7 cellular contexts compared by ENCODE assay signal in genomic region chr2:111534816-111535803, GRCh38.
DNase-seq lines count a peak whose midpoint lies in the region; ATAC-seq and TF ChIP-seq lines count a peak whose summit lies in the region.

No MANE protein-coding gene starts in this region.

- no peak for TF ChIP-seq CTCF in HEK293 (tag by site-specific recombination; IDR thresholded peaks at IDR 0.05)
- TF ChIP-seq CTCF in foreskin keratinocyte (conservative IDR thresholded peaks at IDR 0.05) = no peak
- no peak for TF ChIP-seq CTCF in prostate gland (IDR thresholded peaks at IDR 0.05)

- TF ChIP-seq POLR2A in prostate gland (IDR thresholded peaks at IDR 0.05) = no peak

- CTCF ChIA-PET in HEK293 (lab: Yijun Ruan, JAX) = interaction anchor here (0.6 kb wide), 1 partner anchor 397 kb away, joined by 3 read pairs; no protein-coding TSS in a partner anchor

- 40% methylated on average over 8 of the region's 8 CpGs for WGBS in prostate gland

- H3K4me3 ChIP-seq in HEK293 (ENCODE audit: low read depth, low read length) = no peak overlapping the region
- peak overlapping the region; percentile 47; the same call in 1 of the 2 replicates for H3K4me3 ChIP-seq in SK-N-MC
- H3K4me3 ChIP-seq in skin epidermis = no peak overlapping the region
- no peak overlapping the region for H3K4me3 ChIP-seq in prostate gland

- intact Hi-C loops in left cardiac atrium (cut with DNase I) = no loop called here
- intact Hi-C loops in prostate gland (cut with DNase I) = no loop called here

- H3K4me1 ChIP-seq in HEK293 (ENCODE audit: control insufficient read depth, insufficient read depth, low read length) (no peaks in the 10 kb centered on the region), foreskin keratinocyte (peaks cover 13% of the 10 kb centered on the region), prostate gland (replicated peaks) (no peaks in the 10 kb centered on the region)

- ATAC-seq in foreskin keratinocyte = no peak
- no peak for ATAC-seq in HG03354 (IDR thresholded peaks at IDR 0.05; ENCODE audit: poor library complexity, severe bottlenecking, unreplicated experiment)
- no peak for ATAC-seq in left cardiac atrium

- H3K9me3 ChIP-seq in HEK293 (ENCODE audit: control insufficient read depth, insufficient read depth, low read depth, low read length) = no peaks in the 10 kb centered on the region
- H3K9me3 ChIP-seq in SK-N-MC (ENCODE audit: low read depth, low read length) = no peaks in the 10 kb centered on the region
- H3K9me3 ChIP-seq in prostate gland = no peaks in the 10 kb centered on the region

- no peaks in the 10 kb centered on the region for H3K36me3 ChIP-seq in HEK293 (ENCODE audit: control insufficient read depth in 2 of 2, insufficient read depth in 1 of 2, low read length in 2 of 2)
- no peaks in the 10 kb centered on the region for H3K36me3 ChIP-seq in SK-N-MC (ENCODE audit: insufficient read depth, low read length)
- no peaks in the 10 kb centered on the region for H3K36me3 ChIP-seq in prostate gland

- DNase-seq in SK-N-MC (ENCODE audit: low read depth, low spot score) = no peak
- peak in 1 of 2 donors; percentile 23 for DNase-seq in foreskin keratinocyte
- no peak for DNase-seq in left cardiac atrium
- DNase-seq in prostate gland (ENCODE audit: low spot score) = no peak

- peak overlapping the region; percentile 26 for H3K9ac ChIP-seq in SK-N-MC (ENCODE audit: insufficient read length)

- POLR2A ChIA-PET in HEK293 (lab: Yijun Ruan, JAX) = no interaction called here

- H3K27me3 ChIP-seq in foreskin keratinocyte (no peaks in the 10 kb centered on the region), prostate gland (replicated peaks; ENCODE audit: insufficient read depth) (no peaks in the 10 kb centered on the region)

- H3K27ac ChIP-seq in HEK293 (ENCODE audit: extremely low read depth, low read depth, low read length) = no peak overlapping the region
- peak overlapping the region; percentile 9; the same call in 1 of the 2 replicates for H3K27ac ChIP-seq in SK-N-MC
- H3K27ac ChIP-seq in foreskin keratinocyte = peak overlapping the region; percentile 50
- peak overlapping the region in 12 of 21 experiments; percentile 7 to 70 (median 56) for H3K27ac ChIP-seq in skin epidermis
- no peak overlapping the region for H3K27ac ChIP-seq in prostate gland

TF ChIP-seq in HEK293, 187 proteins besides CTCF, POLR2A, EP300 and RAD21:
- TF ChIP-seq RBAK (tag by site-specific recombination; IDR thresholded peaks at IDR 0.05) (no peak), ZNF629 (tag by site-specific recombination; IDR thresholded peaks at IDR 0.05) (peak; percentile 74), ZNF211 (tag by site-specific recombination; IDR thresholded peaks at IDR 0.05; ENCODE audit: low read depth) (no peak), PRDM1 (tag by site-specific recombination; IDR thresholded peaks at IDR 0.05) (no peak), ZNF335 (tag by site-specific recombination; conservative IDR thresholded peaks at IDR 0.05) (peak; percentile 43), ZNF169 (tag by site-specific recombination; IDR thresholded peaks at IDR 0.05) (no peak), ZBTB21 (tag by site-specific recombination; IDR thresholded peaks at IDR 0.05) (peak; percentile 66; the same call in 1 of the 2 replicates), ZNF433 (tag by site-specific recombination; IDR thresholded peaks at IDR 0.05; ENCODE audit: low read depth) (no peak), ZNF416 (tag by site-specific recombination; IDR thresholded peaks at IDR 0.05) (no peak), ZFP3 (tag by site-specific recombination; IDR thresholded peaks at IDR 0.05; ENCODE audit: low read depth) (0 out of 2 replicates have a peak, but pooled peaks have one; percentile 21), ZIC2 (tag by site-specific recombination; IDR thresholded peaks at IDR 0.05) (peak; percentile 51; the same call in 1 of the 2 replicates), MYNN (tag by site-specific recombination; IDR thresholded peaks at IDR 0.05; ENCODE audit: borderline replicate concordance) (no peak), ZNF175 (tag by site-specific recombination; IDR thresholded peaks at IDR 0.05) (no peak), ZEB2 (tag by site-specific recombination; IDR thresholded peaks at IDR 0.05) (no peak), REPIN1 (tag by site-specific recombination; IDR thresholded peaks at IDR 0.05; ENCODE audit: low read depth) (no peak), ZNF596 (tag by site-specific recombination; IDR thresholded peaks at IDR 0.05) (no peak)
- TF ChIP-seq, protein P1, sequence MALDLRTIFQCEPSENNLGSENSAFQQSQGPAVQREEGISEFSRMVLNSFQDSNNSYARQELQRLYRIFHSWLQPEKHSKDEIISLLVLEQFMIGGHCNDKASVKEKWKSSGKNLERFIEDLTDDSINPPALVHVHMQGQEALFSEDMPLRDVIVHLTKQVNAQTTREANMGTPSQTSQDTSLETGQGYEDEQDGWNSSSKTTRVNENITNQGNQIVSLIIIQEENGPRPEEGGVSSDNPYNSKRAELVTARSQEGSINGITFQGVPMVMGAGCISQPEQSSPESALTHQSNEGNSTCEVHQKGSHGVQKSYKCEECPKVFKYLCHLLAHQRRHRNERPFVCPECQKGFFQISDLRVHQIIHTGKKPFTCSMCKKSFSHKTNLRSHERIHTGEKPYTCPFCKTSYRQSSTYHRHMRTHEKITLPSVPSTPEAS (tag by site-specific recombination; IDR thresholded peaks at IDR 0.05) = no peak
- TF ChIP-seq, protein P2, sequence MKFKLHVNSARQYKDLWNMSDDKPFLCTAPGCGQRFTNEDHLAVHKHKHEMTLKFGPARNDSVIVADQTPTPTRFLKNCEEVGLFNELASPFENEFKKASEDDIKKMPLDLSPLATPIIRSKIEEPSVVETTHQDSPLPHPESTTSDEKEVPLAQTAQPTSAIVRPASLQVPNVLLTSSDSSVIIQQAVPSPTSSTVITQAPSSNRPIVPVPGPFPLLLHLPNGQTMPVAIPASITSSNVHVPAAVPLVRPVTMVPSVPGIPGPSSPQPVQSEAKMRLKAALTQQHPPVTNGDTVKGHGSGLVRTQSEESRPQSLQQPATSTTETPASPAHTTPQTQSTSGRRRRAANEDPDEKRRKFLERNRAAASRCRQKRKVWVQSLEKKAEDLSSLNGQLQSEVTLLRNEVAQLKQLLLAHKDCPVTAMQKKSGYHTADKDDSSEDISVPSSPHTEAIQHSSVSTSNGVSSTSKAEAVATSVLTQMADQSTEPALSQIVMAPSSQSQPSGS (tag by site-specific recombination; IDR thresholded peaks at IDR 0.05; ENCODE audit: low read depth) = peak; percentile 78
- TF ChIP-seq, protein P3, sequence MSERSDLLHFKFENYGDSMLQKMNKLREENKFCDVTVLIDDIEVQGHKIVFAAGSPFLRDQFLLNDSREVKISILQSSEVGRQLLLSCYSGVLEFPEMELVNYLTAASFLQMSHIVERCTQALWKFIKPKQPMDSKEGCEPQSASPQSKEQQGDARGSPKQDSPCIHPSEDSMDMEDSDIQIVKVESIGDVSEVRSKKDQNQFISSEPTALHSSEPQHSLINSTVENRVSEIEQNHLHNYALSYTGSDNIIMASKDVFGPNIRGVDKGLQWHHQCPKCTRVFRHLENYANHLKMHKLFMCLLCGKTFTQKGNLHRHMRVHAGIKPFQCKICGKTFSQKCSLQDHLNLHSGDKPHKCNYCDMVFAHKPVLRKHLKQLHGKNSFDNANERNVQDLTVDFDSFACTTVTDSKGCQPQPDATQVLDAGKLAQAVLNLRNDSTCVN (tag by site-specific recombination; optimal IDR thresholded peaks at IDR 0.05) = no peak
- TF ChIP-seq, protein P4, sequence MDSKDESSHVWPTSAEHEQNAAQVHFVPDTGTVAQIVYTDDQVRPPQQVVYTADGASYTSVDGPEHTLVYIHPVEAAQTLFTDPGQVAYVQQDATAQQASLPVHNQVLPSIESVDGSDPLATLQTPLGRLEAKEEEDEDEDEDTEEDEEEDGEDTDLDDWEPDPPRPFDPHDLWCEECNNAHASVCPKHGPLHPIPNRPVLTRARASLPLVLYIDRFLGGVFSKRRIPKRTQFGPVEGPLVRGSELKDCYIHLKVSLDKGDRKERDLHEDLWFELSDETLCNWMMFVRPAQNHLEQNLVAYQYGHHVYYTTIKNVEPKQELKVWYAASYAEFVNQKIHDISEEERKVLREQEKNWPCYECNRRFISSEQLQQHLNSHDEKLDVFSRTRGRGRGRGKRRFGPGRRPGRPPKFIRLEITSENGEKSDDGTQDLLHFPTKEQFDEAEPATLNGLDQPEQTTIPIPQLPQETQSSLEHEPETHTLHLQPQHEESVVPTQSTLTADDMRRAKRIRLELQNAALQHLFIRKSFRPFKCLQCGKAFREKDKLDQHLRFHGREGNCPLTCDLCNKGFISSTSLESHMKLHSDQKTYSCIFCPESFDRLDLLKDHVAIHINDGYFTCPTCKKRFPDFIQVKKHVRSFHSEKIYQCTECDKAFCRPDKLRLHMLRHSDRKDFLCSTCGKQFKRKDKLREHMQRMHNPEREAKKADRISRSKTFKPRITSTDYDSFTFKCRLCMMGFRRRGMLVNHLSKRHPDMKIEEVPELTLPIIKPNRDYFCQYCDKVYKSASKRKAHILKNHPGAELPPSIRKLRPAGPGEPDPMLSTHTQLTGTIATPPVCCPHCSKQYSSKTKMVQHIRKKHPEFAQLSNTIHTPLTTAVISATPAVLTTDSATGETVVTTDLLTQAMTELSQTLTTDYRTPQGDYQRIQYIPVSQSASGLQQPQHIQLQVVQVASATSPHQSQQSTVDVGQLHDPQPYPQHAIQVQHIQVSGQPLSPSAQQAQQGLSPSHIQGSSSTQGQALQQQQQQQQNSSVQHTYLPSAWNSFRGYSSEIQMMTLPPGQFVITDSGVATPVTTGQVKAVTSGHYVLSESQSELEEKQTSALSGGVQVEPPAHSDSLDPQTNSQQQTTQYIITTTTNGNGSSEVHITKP (tag by site-specific recombination; IDR thresholded peaks at IDR 0.05) = no peak

Comparison
In these comparisons a context has a peak if more than half of its experiments do, and no peak if none do; other contexts are left out.
1. H3K27ac ChIP-seq: peak in SK-N-MC (single experiment), foreskin keratinocyte (single experiment) and skin epidermis (12 of 21); none in HEK293 (single experiment) and prostate gland (0 of 2).